In the genomic region with DNA sequence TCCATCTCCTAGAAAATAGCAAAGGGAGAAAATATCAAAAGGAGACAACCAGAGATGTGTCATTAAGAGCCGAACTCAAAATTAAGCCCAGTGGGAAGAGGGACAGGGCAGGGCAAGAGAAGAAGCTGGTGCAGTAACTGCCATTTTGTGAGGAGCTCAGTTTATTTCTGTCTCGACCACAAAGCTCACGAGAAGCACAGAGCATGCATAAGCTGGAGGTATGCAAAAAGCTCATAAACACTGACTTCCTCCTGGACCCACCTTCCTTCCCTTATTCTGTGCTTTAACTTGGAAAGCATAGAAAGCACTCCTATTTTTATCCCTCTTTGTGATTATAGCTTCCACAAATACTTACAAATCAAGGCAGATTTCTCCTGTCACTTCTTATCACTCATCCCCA, we compare ENCODE assay signal across 23 cellular contexts.
A peak's percentile ranks its signal among the peaks of the same experiment; 100 is the strongest.
DNase-seq lines count a peak whose midpoint lies in the region; ATAC-seq and TF ChIP-seq lines count a peak whose summit lies in the region.
"Had no signal": no experiment of that assay in that cellular context is flagged by ENCODE, and none has a peak within 500 bp of the region (broad histone marks: within the 10 kb centered on the region; RNA-seq: fewer than 3 reads in every experiment).

No MANE protein-coding gene starts in this region.

- TF ChIP-seq RAD21 in SK-N-SH (IDR thresholded peaks at IDR 0.05; ENCODE audit: low read length), result no peak

- POLR2A ChIA-PET in SK-N-SH (lab: Yijun Ruan, JAX), result no interaction called here

- peak overlapping the region; percentile 12; the same call in 1 of the 2 replicates for H2AFZ ChIP-seq in SK-N-SH (ENCODE audit: low read depth)

- peak overlapping the region; percentile 5 for H3K4me2 ChIP-seq in SK-N-SH

- H3K79me2 ChIP-seq in SK-N-SH (ENCODE audit: insufficient read depth), result no peaks in the 10 kb centered on the region

- ATAC-seq in SK-N-SH treated with all-trans-retinoic acid at 6 μM for 48 hours (no peak), memory B cell (ENCODE audit: low read depth) (peak; percentile 79), aorta (ENCODE audit: low FRiP score) (no peak), Right ventricle myocardium inferior (no peak)
- ATAC-seq: activated naive CD4-positive, alpha-beta T cell treated with anti-CD3 and anti-CD28 coated beads, Interleukin-2, amount 50 U/mL, for 72 hours; left colon had no signal

- no peak for TF ChIP-seq CTCF in SK-N-SH (IDR thresholded peaks at IDR 0.05)

- H4K20me1 ChIP-seq in SK-N-SH (ENCODE audit: insufficient read depth), result no peaks in the 10 kb centered on the region

- H3K36me3 ChIP-seq in SK-N-SH (replicated peaks in 1 of 2; ENCODE audit: control insufficient read depth in 1 of 2, insufficient read depth in 2 of 2, low read length in 1 of 2), result no peaks in the 10 kb centered on the region
- H3K36me3 ChIP-seq in aorta (ENCODE audit: control insufficient read depth in 1 of 2, insufficient read depth in 2 of 2, low read length in 1 of 2), result peaks cover 0 to 4% of the 10 kb centered on the region in 2 donors
- H3K36me3 ChIP-seq: HAP-1 had no signal

- H3F3A ChIP-seq in SK-N-SH (replicated peaks; ENCODE audit: insufficient read depth), result peaks cover 9% of the 10 kb centered on the region

- peaks cover 3% of the 10 kb centered on the region for H3K9me3 Mint-ChIP-seq in memory B cell
- H3K9me3 Mint-ChIP-seq: activated naive CD4-positive, alpha-beta T cell treated with anti-CD3 and anti-CD28 coated beads, Interleukin-2, amount 50 U/mL, for 72 hours; central memory CD8-positive, alpha-beta T cell; T-helper 2 cell treated with Interferon-gamma antibody and Interleukin-4, amounts not matched to agents 5 μg/mL and 100 μg/mL, for 36 hours had no signal

- no peaks in the 10 kb centered on the region for H3K9me2 ChIP-seq in SK-N-SH

- H3K27me3 Mint-ChIP-seq in memory B cell, result no peaks in the 10 kb centered on the region

- 55% methylated on average over 3 of the region's 3 CpGs for WGBS in SK-N-SH (ENCODE audit: low lambda C conversion rate)
- WGBS in aorta, 2 donors, result 35 to 40% methylated on average over 3 of the region's 3 CpGs

- H3K4me3 ChIP-seq in SK-N-SH (ENCODE audit: low read depth in 2 of 2, low read length in 1 of 2) (no peak overlapping the region), aorta (ENCODE audit: low read length in 2 of 2) (no peak overlapping the region)
- H3K4me3 ChIP-seq: HAP-1, heart left ventricle had no signal

- H3K27ac ChIP-seq in SK-N-SH (ENCODE audit: low read depth in 2 of 2, low read length in 1 of 2) (peak overlapping the region in 1 of 2 experiments; percentile 51; a peak in 2 of 4 replicates), aorta (ENCODE audit: low read depth in 1 of 2, low read length in 2 of 2) (peak overlapping the region; percentile 58 to 67)
- H3K27ac ChIP-seq: VCaP had no signal

- peaks cover 3 to 9% of the 10 kb centered on the region in 2 experiments; a peak in 2 of 4 replicates for H3K4me1 ChIP-seq in SK-N-SH (ENCODE audit: control insufficient read depth in 1 of 2, insufficient read depth in 2 of 2, low read depth in 1 of 2, low read length in 1 of 2)
- H3K4me1 ChIP-seq in aorta (ENCODE audit: control insufficient read depth in 1 of 2, insufficient read depth in 2 of 2, low read length in 2 of 2), result peaks cover 3% of the 10 kb centered on the region in 2 donors
- H3K4me1 ChIP-seq: HAP-1 had no signal

- peaks cover 27% of the 10 kb centered on the region for H3K36me3 Mint-ChIP-seq in memory B cell
- H3K36me3 Mint-ChIP-seq: activated naive CD4-positive, alpha-beta T cell treated with anti-CD3 and anti-CD28 coated beads, Interleukin-2, amount 50 U/mL, for 72 hours had no signal

- peaks cover 17% of the 10 kb centered on the region for H3K4me1 Mint-ChIP-seq in memory B cell
- H3K4me1 Mint-ChIP-seq: central memory CD8-positive, alpha-beta T cell had no signal

- no peak for TF ChIP-seq EP300 in SK-N-SH (IDR thresholded peaks at IDR 0.05; ENCODE audit: borderline replicate concordance in 1 of 2, low read depth in 1 of 2, low read length in 1 of 2)

- H3K9ac ChIP-seq in SK-N-SH, result no peak overlapping the region

- peak overlapping the region; percentile 87 for H3K27ac Mint-ChIP-seq in memory B cell
- H3K27ac Mint-ChIP-seq: activated naive CD4-positive, alpha-beta T cell treated with anti-CD3 and anti-CD28 coated beads, Interleukin-2, amount 50 U/mL, for 72 hours; T-helper 2 cell treated with Interferon-gamma antibody and Interleukin-4, amounts not matched to agents 5 μg/mL and 100 μg/mL, for 36 hours had no signal

- CTCF ChIA-PET in SK-N-SH (lab: Yijun Ruan, JAX), result interaction anchor here (0.6 to 1.2 kb wide), 2 partner anchors 22 to 260 kb away, joined by 3 to 4 read pairs; no protein-coding TSS in a partner anchor

- no peaks in the 10 kb centered on the region for H3K9me3 ChIP-seq in SK-N-SH
- H3K9me3 ChIP-seq in aorta (ENCODE audit: control insufficient read depth, low read length), result no peaks in the 10 kb centered on the region
- H3K9me3 ChIP-seq: HAP-1, heart left ventricle had no signal

- intact Hi-C loops in aorta (cut with DNase I) (loop anchor here (5.0 to 10.0 kb wide), 2 partner anchors 82 to 134 kb away; a partner anchor contains a TSS), Right ventricle myocardium inferior (cut with DNase I) (no loop called here)

- DNase-seq in SK-N-SH (no peak), NOMO-1 treated with DMSO at 0.1 percent for 48 hours (lab: John Stamatoyannopoulos, UW; ENCODE audit: unreplicated experiment) (peak; percentile 54), memory B cell (ENCODE audit: low spot score in 2 of 2) (no peak), aorta (no peak), DMS114 treated with DMSO at 0.1 percent for 48 hours (lab: John Stamatoyannopoulos, UW; ENCODE audit: unreplicated experiment) (no peak), SHP77 treated with DMSO at 0.1 percent for 48 hours (lab: John Stamatoyannopoulos, UW) (no peak), Right ventricle myocardium inferior (ENCODE audit: missing footprints) (no peak)
- DNase-seq: 8988T; activated CD4-positive, alpha-beta T cell treated with anti-CD3 and anti-CD28 coated beads for 48 hours; AML-193; heart left ventricle; left colon; NCI-H1417 treated with DMSO at 0.1 percent for 48 hours; NCI-H446 treated with DMSO at 0.1 percent for 48 hours; occipital lobe; RPMI8226; small intestine had no signal

- peak overlapping the region; percentile 48 for H3K4me3 Mint-ChIP-seq in memory B cell
- H3K4me3 Mint-ChIP-seq: central memory CD8-positive, alpha-beta T cell; T-helper 2 cell treated with Interferon-gamma antibody and Interleukin-4, amounts not matched to agents 5 μg/mL and 100 μg/mL, for 36 hours had no signal

- H3K27me3 ChIP-seq in SK-N-SH (ENCODE audit: insufficient read depth) (no peaks in the 10 kb centered on the region), aorta (ENCODE audit: control insufficient read depth in 1 of 2, insufficient read depth in 2 of 2, low read length in 1 of 2) (no peaks in the 10 kb centered on the region)
- H3K27me3 ChIP-seq: heart left ventricle had no signal

TF ChIP-seq in SK-N-SH, 30 proteins besides CTCF, POLR2A, EP300 and RAD21:
- no peak for TF ChIP-seq GABPA (IDR thresholded peaks at IDR 0.05; ENCODE audit: low read depth)
- no peak for TF ChIP-seq NRF1 (IDR thresholded peaks at IDR 0.05; ENCODE audit: low read depth, low read length)
- TF ChIP-seq RXRA (IDR thresholded peaks at IDR 0.05; ENCODE audit: borderline replicate concordance, low read depth), result no peak
- TF ChIP-seq FOSL2 (IDR thresholded peaks at IDR 0.05; ENCODE audit: borderline replicate concordance, low read depth), result no peak
- no peak for TF ChIP-seq TCF12 (IDR thresholded peaks at IDR 0.05)
TF ChIP-seq in SK-N-SH: peak in this region for 0.

TF ChIP-seq in SK-N-SH treated with all-trans-retinoic acid at 6 μM for 48 hours, 23 proteins besides CTCF, POLR2A, EP300 and RAD21:
- TF ChIP-seq SNAI2 (CRISPR knock-in tag; IDR thresholded peaks at IDR 0.05), result no peak
